ENCODE assay signal across 8 cellular contexts in genomic region chr12:117063162-117063911, GRCh38. TPM values are rescaled to one million over a fixed set of nuclear protein-coding genes. Genes with fewer than 3 reads are reported as not detected.
DNase-seq lines count a peak whose midpoint lies in the region; ATAC-seq and TF ChIP-seq lines count a peak whose summit lies in the region.

No MANE protein-coding gene starts in this region.

- H3K27me3 ChIP-seq in heart right ventricle (no peaks in the 10 kb centered on the region), MM.1S (replicated peaks; ENCODE audit: insufficient read depth, low read length) (no peaks in the 10 kb centered on the region)

- no peak overlapping the region for H3K4me2 ChIP-seq in MM.1S (ENCODE audit: low read depth, low read length)

- H3K9me3 ChIP-seq in heart right ventricle (no peaks in the 10 kb centered on the region), MM.1S (replicated peaks; ENCODE audit: insufficient read depth, low read length) (no peaks in the 10 kb centered on the region)

- H3K27ac Mint-ChIP-seq in T-helper 1 cell treated with Interleukin-12 subunit alpha and Interleukin-12 subunit beta and Interleukin-4 antibody, amounts not matched to agents 30 μg/mL and 1 μg/mL, for 36 hours: peak overlapping the region; percentile 90

- H3K4me1 Mint-ChIP-seq in T-helper 1 cell treated with Interleukin-12 subunit alpha and Interleukin-12 subunit beta and Interleukin-4 antibody, amounts not matched to agents 30 μg/mL and 1 μg/mL, for 36 hours (ENCODE audit: low read depth): peaks cover 48% of the 10 kb centered on the region

- CTCF ChIA-PET in GM10248 (lab: Yijun Ruan, JAX): interaction anchor here (0.9 to 1.6 kb wide), 3 partner anchors 9 to 15 kb away, joined by 3 to 6 read pairs (median 3); no protein-coding TSS in a partner anchor

- H2AFZ ChIP-seq in MM.1S (ENCODE audit: low read length): no peak overlapping the region

- H3K36me3 Mint-ChIP-seq in T-helper 1 cell treated with Interleukin-12 subunit alpha and Interleukin-12 subunit beta and Interleukin-4 antibody, amounts not matched to agents 30 μg/mL and 1 μg/mL, for 36 hours (ENCODE audit: low read depth): peaks cover 3% of the 10 kb centered on the region

- H3K27ac ChIP-seq in C4-2B (peak overlapping the region; percentile 28; the same call in 1 of the 2 replicates), heart right ventricle (peak overlapping the region in 6 of 10 donors; percentile 23 to 85 (median 46)), substantia nigra (ENCODE audit: low read depth, low read length, poor library complexity, severe bottlenecking) (peak overlapping the region; percentile 45), MM.1S (ENCODE audit: low read length) (no peak overlapping the region)

- H3F3A ChIP-seq in MM.1S (ENCODE audit: insufficient read depth, low read length): no peaks in the 10 kb centered on the region

- no peaks in the 10 kb centered on the region for H3K79me2 ChIP-seq in MM.1S (ENCODE audit: low read length)

- peak overlapping the region; percentile 73 for H3K4me3 Mint-ChIP-seq in T-helper 1 cell treated with Interleukin-12 subunit alpha and Interleukin-12 subunit beta and Interleukin-4 antibody, amounts not matched to agents 30 μg/mL and 1 μg/mL, for 36 hours

- H3K4me1 ChIP-seq in heart right ventricle (peaks cover 0 to 83% (median 38%) of the 10 kb centered on the region in 9 donors), MM.1S (ENCODE audit: low read length) (no peaks in the 10 kb centered on the region)

- no peaks in the 10 kb centered on the region for H3K9me2 ChIP-seq in MM.1S (replicated peaks; ENCODE audit: insufficient read depth, low read length)

- POLR2A ChIA-PET in GM10248 (lab: Yijun Ruan, JAX): no interaction called here

- peak in 1 of 2 donors; percentile 37 for DNase-seq in heart right ventricle
- peak in 33 of 49 donors; percentile 6 to 78 (median 40) for DNase-seq in substantia nigra (lab: John Stamatoyannopoulos, UW)
- DNase-seq in GM10248 (ENCODE audit: extremely low spot score): no peak
- DNase-seq in cerebellum (ENCODE audit: low spot score): no peak
- DNase-seq in MM.1S: no peak

- no peak overlapping the region for H3K4me3 ChIP-seq in heart right ventricle
- H3K4me3 ChIP-seq in MM.1S (ENCODE audit: low read length): no peak overlapping the region

- no peak overlapping the region for H3K9ac ChIP-seq in MM.1S (ENCODE audit: low read length)

- peak; percentile 71 for ATAC-seq in GM21528 (IDR thresholded peaks at IDR 0.05; ENCODE audit: low FRiP score, unreplicated experiment)
- peak in 7 of 8 donors; percentile 12 to 74 (median 53) for ATAC-seq in heart right ventricle

- no peaks in the 10 kb centered on the region for H3K27me3 Mint-ChIP-seq in T-helper 1 cell treated with Interleukin-12 subunit alpha and Interleukin-12 subunit beta and Interleukin-4 antibody, amounts not matched to agents 30 μg/mL and 1 μg/mL, for 36 hours (ENCODE audit: low read depth)

- H3K36me3 ChIP-seq in heart right ventricle (no peaks in the 10 kb centered on the region), MM.1S (replicated peaks; ENCODE audit: insufficient read depth, low read length) (no peaks in the 10 kb centered on the region)

- intact Hi-C loops in heart right ventricle (cut with DNase I): no loop called here

- H4K20me1 ChIP-seq in MM.1S (ENCODE audit: insufficient read depth, low read length): no peaks in the 10 kb centered on the region

- WGBS in heart right ventricle, 2 donors: 68 to 76% methylated on average over 16 of the region's 16 CpGs

- H3K9me3 Mint-ChIP-seq in T-helper 1 cell treated with Interleukin-12 subunit alpha and Interleukin-12 subunit beta and Interleukin-4 antibody, amounts not matched to agents 30 μg/mL and 1 μg/mL, for 36 hours: no peaks in the 10 kb centered on the region

- TF ChIP-seq CTCF in C4-2B (conservative IDR thresholded peaks at IDR 0.05) (no peak), heart right ventricle (IDR thresholded peaks at IDR 0.05) (no peak), GM10248 (IDR thresholded peaks at IDR 0.05; ENCODE audit: control extremely low read depth, extremely low read depth, low read depth, missing control alignments) (no peak), MM.1S (IDR thresholded peaks at IDR 0.05; ENCODE audit: low read length) (no peak)

RNA-seq across cellular contexts. Expression of gene TESC, which starts 35.9 kb away (rescaled TPM):
- total RNA-seq in heart right ventricle (100 to 1,000 TPM in 2 of 10 donors, 10 to 100 TPM in 8; 37.3 to 122 (median 62.8) TPM), cerebellum (6.2 TPM)
- 10 to 100 TPM; 63.9 to 83.2 TPM for polyA plus RNA-seq in heart right ventricle

Comparison
In these comparisons a context has a peak if more than half of its experiments do, and no peak if none do; other contexts are left out.
1. DNase-seq: peak in substantia nigra (33 of 49); none in GM10248 (single experiment), cerebellum (single experiment) and MM.1S (single experiment).